39 cellular contexts compared by ENCODE assay signal in genomic region chr4:66794635-66795034, GRCh38.
"Had no signal": no experiment of that assay in that cellular context is flagged by ENCODE, and none has a peak within 500 bp of the region (broad histone marks: within the 10 kb centered on the region; RNA-seq: fewer than 3 reads in every experiment).

No MANE protein-coding gene starts in this region.

- H3K4me1 ChIP-seq: adrenal gland, ascending aorta, body of pancreas, breast epithelium had no signal

- DNase-seq: activated effector memory CD4-positive, alpha-beta T cell treated with anti-CD3 and anti-CD28 coated beads, Interleukin-2, amount 50 U/mL, for 16 hours; activated effector memory CD4-positive, alpha-beta T cell treated with Interleukin-2 at 50 U/mL for 16 hours; activated gamma-delta T cell; activated gamma-delta T cell treated with Interleukin-2 at 50 U/mL for 16 hours; activated naive CD4-positive, alpha-beta T cell; activated naive CD4-positive, alpha-beta T cell treated with anti-CD3 and anti-CD28 coated beads for 36 hours; activated naive CD4-positive, alpha-beta T cell treated with anti-CD3 and anti-CD28 coated beads, Interleukin-2, amount 10 ng/mL, durations not matched to agents 7 days and 5 days; activated naive CD4-positive, alpha-beta T cell treated with Interleukin-2 at 50 U/mL for 16 hours; activated naive CD8-positive, alpha-beta T cell treated with anti-CD3 and anti-CD28 coated beads for 36 hours; activated naive CD8-positive, alpha-beta T cell treated with anti-CD3 and anti-CD28 coated beads, Interleukin-2, amount 10 ng/mL, durations not matched to agents 7 days and 5 days; activated naive CD8-positive, alpha-beta T cell treated with anti-CD3 and anti-CD28 coated beads, Interleukin-2, amount 50 U/mL, for 24 hours; activated T-cell treated with anti-CD3 and anti-CD28 coated beads, Interleukin-2, amount 50 U/mL, for 1 hour; activated T-cell treated with anti-CD3 and anti-CD28 coated beads, Interleukin-2, amount 50 U/mL, for 24 hours; activated T-cell treated with anti-CD3 and anti-CD28 coated beads, Interleukin-2, amount 50 U/mL, for 4 hours; activated T-cell treated with anti-CD3 and anti-CD28 coated beads, Interleukin-2, amount 50 U/mL, for 48 hours; activated T-cell treated with anti-CD3 and anti-CD28 coated beads, Interleukin-2, amount 50 U/mL, for 72 hours; adrenal gland; amniotic stem cell; amygdala; anterior cingulate cortex; aorta; body of pancreas; brain microvascular endothelial cell; caudate nucleus; central memory CD4-positive, alpha-beta T cell; cerebellar nuclear complex had no signal

- H3K9me3 ChIP-seq: adrenal gland, ascending aorta, body of pancreas, breast epithelium had no signal

- H3K36me3 ChIP-seq: adrenal gland, ascending aorta, brain microvascular endothelial cell, breast epithelium, cardiac muscle cell had no signal

- H3K9me3 Mint-ChIP-seq: activated naive CD4-positive, alpha-beta T cell treated with anti-CD3 and anti-CD28 coated beads for 36 hours; activated naive CD4-positive, alpha-beta T cell treated with anti-CD3 and anti-CD28 coated beads, Interleukin-2, amount 10 ng/mL, durations not matched to agents 7 days and 5 days; activated naive CD8-positive, alpha-beta T cell treated with anti-CD3 and anti-CD28 coated beads for 36 hours; activated naive CD8-positive, alpha-beta T cell treated with anti-CD3 and anti-CD28 coated beads, Interleukin-2, amount 10 ng/mL, durations not matched to agents 7 days and 5 days; activated T-cell treated with anti-CD3 and anti-CD28 coated beads, Interleukin-2, amount 50 U/mL, for 4 hours; activated T-helper 1 cell treated with anti-CD3 and anti-CD28 coated beads, Interleukin-12 subunit alpha, Interleukin-12 subunit beta, Interleukin-2, Interleukin-4 antibody, amounts not matched to agents 30 ng/mL and 10 ng/mL and 1 ng/mL, durations not matched to agents 14 hours and 24 hours and 36 hours; activated T-helper 17 cell treated with anti-CD3 and anti-CD28 coated beads, Interleukin-2, amount 50 U/mL, for 72 hours; brain had no signal

- H3K27me3 ChIP-seq: adrenal gland, ascending aorta, body of pancreas, brain microvascular endothelial cell, breast epithelium, cardiac muscle cell had no signal

- H3K36me3 Mint-ChIP-seq: activated naive CD4-positive, alpha-beta T cell treated with anti-CD3 and anti-CD28 coated beads, Interleukin-2, amount 10 ng/mL, durations not matched to agents 7 days and 5 days; activated naive CD4-positive, alpha-beta T cell treated with anti-CD3 and anti-CD28 coated beads, Interleukin-2, amount 50 U/mL, for 24 hours; activated naive CD4-positive, alpha-beta T cell treated with anti-CD3 and anti-CD28 coated beads, Interleukin-2, amount 50 U/mL, for 72 hours; activated naive CD8-positive, alpha-beta T cell; activated naive CD8-positive, alpha-beta T cell treated with anti-CD3 and anti-CD28 coated beads for 36 hours; activated naive CD8-positive, alpha-beta T cell treated with anti-CD3 and anti-CD28 coated beads, Interleukin-2, amount 10 ng/mL, durations not matched to agents 7 days and 5 days; brain had no signal

- FAIRE-seq: astrocyte, bronchial epithelial cell had no signal

- H3K4me3 ChIP-seq: adrenal gland, ascending aorta, body of pancreas, breast epithelium, cardiac muscle cell had no signal

- H3K4me1 Mint-ChIP-seq: activated naive CD4-positive, alpha-beta T cell treated with anti-CD3 and anti-CD28 coated beads, Interleukin-2, amount 10 ng/mL, durations not matched to agents 7 days and 5 days; activated naive CD4-positive, alpha-beta T cell treated with anti-CD3 and anti-CD28 coated beads, Interleukin-2, amount 50 U/mL, for 24 hours; activated naive CD8-positive, alpha-beta T cell treated with anti-CD3 and anti-CD28 coated beads for 36 hours; activated naive CD8-positive, alpha-beta T cell treated with anti-CD3 and anti-CD28 coated beads, Interleukin-2, amount 10 ng/mL, durations not matched to agents 7 days and 5 days; activated naive CD8-positive, alpha-beta T cell treated with anti-CD3 and anti-CD28 coated beads, Interleukin-2, amount 50 U/mL, for 24 hours; activated T-helper 17 cell treated with anti-CD3 and anti-CD28 coated beads, Interleukin-2, amount 50 U/mL, for 72 hours; central memory CD8-positive, alpha-beta T cell had no signal

- ATAC-seq: activated naive CD4-positive, alpha-beta T cell treated with anti-CD3 and anti-CD28 coated beads, Interleukin-2, amount 50 U/mL, for 72 hours; activated naive CD8-positive, alpha-beta T cell treated with anti-CD3 and anti-CD28 coated beads, Interleukin-2, amount 50 U/mL, for 24 hours; activated T-cell treated with anti-CD3 and anti-CD28 coated beads, Interleukin-2, amount 50 U/mL, for 4 hours; activated T-cell treated with anti-CD3 and anti-CD28 coated beads, Interleukin-2, amount 50 U/mL, for 72 hours; activated T-helper 17 cell treated with anti-CD3 and anti-CD28 coated beads, Interleukin-2, amount 50 U/mL, for 72 hours; body of pancreas had no signal

- H3K4me3 Mint-ChIP-seq: activated naive CD4-positive, alpha-beta T cell treated with anti-CD3 and anti-CD28 coated beads for 36 hours; activated naive CD4-positive, alpha-beta T cell treated with anti-CD3 and anti-CD28 coated beads, Interleukin-2, amount 10 ng/mL, durations not matched to agents 7 days and 5 days; activated naive CD4-positive, alpha-beta T cell treated with anti-CD3 and anti-CD28 coated beads, Interleukin-2, amount 50 U/mL, for 24 hours; activated naive CD8-positive, alpha-beta T cell; activated naive CD8-positive, alpha-beta T cell treated with anti-CD3 and anti-CD28 coated beads for 36 hours; activated naive CD8-positive, alpha-beta T cell treated with anti-CD3 and anti-CD28 coated beads, Interleukin-2, amount 10 ng/mL, durations not matched to agents 7 days and 5 days; activated naive CD8-positive, alpha-beta T cell treated with anti-CD3 and anti-CD28 coated beads, Interleukin-2, amount 50 U/mL, for 24 hours; activated T-cell treated with anti-CD3 and anti-CD28 coated beads, Interleukin-2, amount 50 U/mL, for 24 hours; activated T-cell treated with anti-CD3 and anti-CD28 coated beads, Interleukin-2, amount 50 U/mL, for 4 hours; activated T-cell treated with anti-CD3 and anti-CD28 coated beads, Interleukin-2, amount 50 U/mL, for 72 hours; activated T-helper 1 cell treated with anti-CD3 and anti-CD28 coated beads, Interleukin-12 subunit alpha, Interleukin-12 subunit beta, Interleukin-2, Interleukin-4 antibody, amounts not matched to agents 30 ng/mL and 10 ng/mL and 1 ng/mL, durations not matched to agents 14 hours and 24 hours and 36 hours; activated T-helper 17 cell treated with anti-CD3 and anti-CD28 coated beads, Interleukin-2, amount 50 U/mL, for 72 hours; brain; central memory CD8-positive, alpha-beta T cell had no signal

- H3K27ac Mint-ChIP-seq: activated naive CD4-positive, alpha-beta T cell treated with anti-CD3 and anti-CD28 coated beads for 36 hours; activated naive CD4-positive, alpha-beta T cell treated with anti-CD3 and anti-CD28 coated beads, Interleukin-2, amount 10 ng/mL, durations not matched to agents 7 days and 5 days; activated naive CD4-positive, alpha-beta T cell treated with anti-CD3 and anti-CD28 coated beads, Interleukin-2, amount 50 U/mL, for 24 hours; activated naive CD4-positive, alpha-beta T cell treated with anti-CD3 and anti-CD28 coated beads, Interleukin-2, amount 50 U/mL, for 72 hours; activated naive CD8-positive, alpha-beta T cell; activated naive CD8-positive, alpha-beta T cell treated with anti-CD3 and anti-CD28 coated beads for 36 hours; activated naive CD8-positive, alpha-beta T cell treated with anti-CD3 and anti-CD28 coated beads, Interleukin-2, amount 10 ng/mL, durations not matched to agents 7 days and 5 days; activated naive CD8-positive, alpha-beta T cell treated with anti-CD3 and anti-CD28 coated beads, Interleukin-2, amount 50 U/mL, for 24 hours; activated T-cell treated with anti-CD3 and anti-CD28 coated beads, Interleukin-2, amount 50 U/mL, for 24 hours; activated T-cell treated with anti-CD3 and anti-CD28 coated beads, Interleukin-2, amount 50 U/mL, for 72 hours; activated T-helper 1 cell treated with anti-CD3 and anti-CD28 coated beads, Interleukin-12 subunit alpha, Interleukin-12 subunit beta, Interleukin-2, Interleukin-4 antibody, amounts not matched to agents 30 ng/mL and 10 ng/mL and 1 ng/mL, durations not matched to agents 14 hours and 24 hours and 36 hours; activated T-helper 17 cell treated with anti-CD3 and anti-CD28 coated beads, Interleukin-2, amount 50 U/mL, for 72 hours; activated T-helper 2 cell treated with anti-CD3 and anti-CD28 coated beads, Interferon-gamma antibody, Interleukin-2, Interleukin-4, amounts not matched to agents 10 μg/mL and 5 μg/mL and 100 μg/mL, durations not matched to agents 14 hours and 24 hours and 36 hours; brain had no signal

- H3K27ac ChIP-seq: adrenal gland, ascending aorta, body of pancreas, brain microvascular endothelial cell, breast epithelium, cardiac muscle cell had no signal

- H3K27me3 Mint-ChIP-seq: activated naive CD4-positive, alpha-beta T cell treated with anti-CD3 and anti-CD28 coated beads, Interleukin-2, amount 10 ng/mL, durations not matched to agents 7 days and 5 days; activated naive CD4-positive, alpha-beta T cell treated with anti-CD3 and anti-CD28 coated beads, Interleukin-2, amount 50 U/mL, for 24 hours; activated naive CD8-positive, alpha-beta T cell; activated naive CD8-positive, alpha-beta T cell treated with anti-CD3 and anti-CD28 coated beads for 36 hours; activated naive CD8-positive, alpha-beta T cell treated with anti-CD3 and anti-CD28 coated beads, Interleukin-2, amount 10 ng/mL, durations not matched to agents 7 days and 5 days; activated naive CD8-positive, alpha-beta T cell treated with anti-CD3 and anti-CD28 coated beads, Interleukin-2, amount 50 U/mL, for 24 hours; activated T-cell treated with anti-CD3 and anti-CD28 coated beads, Interleukin-2, amount 50 U/mL, for 24 hours; activated T-helper 17 cell treated with anti-CD3 and anti-CD28 coated beads, Interleukin-2, amount 50 U/mL, for 72 hours; brain; central memory CD8-positive, alpha-beta T cell had no signal
